In the genomic region with DNA sequence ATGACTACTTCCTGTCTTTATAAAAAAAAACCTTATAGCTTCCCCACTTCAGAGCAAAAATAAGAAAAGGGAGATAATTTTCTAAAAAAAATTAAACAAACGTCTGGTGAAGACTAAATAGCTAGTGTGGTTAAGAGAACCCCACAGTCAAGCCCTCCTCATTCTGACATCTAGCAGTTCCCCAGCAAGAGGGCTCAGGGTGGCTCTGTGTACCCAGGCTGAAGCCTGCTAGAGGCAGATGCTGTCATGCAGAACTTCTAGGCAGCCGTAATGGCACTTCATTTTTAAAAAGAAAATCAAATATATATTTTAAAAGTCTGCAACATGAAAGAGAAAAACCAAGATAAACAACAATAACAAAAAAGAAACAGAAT, we compare ENCODE assay signal across 15 cellular contexts.
DNase-seq lines count a peak whose midpoint lies in the region; ATAC-seq and TF ChIP-seq lines count a peak whose summit lies in the region.
"Had no signal": no experiment of that assay in that cellular context is flagged by ENCODE, and none has a peak within 500 bp of the region (broad histone marks: within the 10 kb centered on the region; RNA-seq: fewer than 3 reads in every experiment).

No MANE protein-coding gene starts in this region.

- H3K9ac ChIP-seq in colonic mucosa (ENCODE audit: low read depth in 2 of 2, low read length in 2 of 2) = no peak overlapping the region
- H3K9ac ChIP-seq in neural progenitor cell = no peak overlapping the region

- no peaks in the 10 kb centered on the region for H4K20me1 ChIP-seq in neural progenitor cell (ENCODE audit: low read depth)

- DNase-seq in MCF 10A (ENCODE audit: unreplicated experiment) (no peak), breast epithelium (ENCODE audit: low spot score in 2 of 2) (no peak), Panc1 (ENCODE audit: low read depth, low spot score) (no peak), colonic mucosa (no peak), upper lobe of right lung (no peak), neural progenitor cell (ENCODE audit: low spot score) (no peak), NCI-H1417 (lab: John Stamatoyannopoulos, UW) (no peak), heart right ventricle (no peak)
- DNase-seq: C1 segment of cervical spinal cord, NCI-H1417 treated with DMSO at 0.1 percent for 48 hours, ovary, tibial artery had no signal

- H3F3A ChIP-seq in neural progenitor cell (ENCODE audit: low read depth) = no peaks in the 10 kb centered on the region

- TF ChIP-seq POLR2A in breast epithelium (IDR thresholded peaks at IDR 0.05) = no peak

- 48 to 71% methylated on average over 2 of the region's 2 CpGs for whole genome bisulfite sequencing in heart right ventricle, 2 donors

- no TSS peak for BruUV-seq in MCF 10A (replicated peaks; lab: Mats Ljungman, UMichigan)
- no TSS peak for BruUV-seq in Panc1 (replicated peaks; lab: Mats Ljungman, UMichigan)

- CTCF ChIA-PET in MCF 10A (lab: Yijun Ruan, JAX) (interaction anchor here (0.7 to 7.3 kb wide), 12 partner anchors 10 to 83 kb away, joined by 3 to 87 read pairs (median 10); no protein-coding TSS in a partner anchor), Panc1 (lab: Charles Lee) (no interaction called here)

- H3K4me1 Mint-ChIP-seq in MCF 10A (ENCODE audit: insufficient read depth, unreplicated experiment) (peaks cover 76% of the 10 kb centered on the region), neural progenitor cell (no peaks in the 10 kb centered on the region)

- no peaks in the 10 kb centered on the region for H3K79me2 ChIP-seq in neural progenitor cell (ENCODE audit: low read depth)

- H3K9me3 ChIP-seq in breast epithelium = no peaks in the 10 kb centered on the region
- no peaks in the 10 kb centered on the region for H3K9me3 ChIP-seq in Panc1 (ENCODE audit: control insufficient read depth, insufficient read depth, low read depth, low read length)
- H3K9me3 ChIP-seq in colonic mucosa = no peaks in the 10 kb centered on the region
- no peaks in the 10 kb centered on the region for H3K9me3 ChIP-seq in upper lobe of right lung
- H3K9me3 ChIP-seq in neural progenitor cell (ENCODE audit: low read depth) = no peaks in the 10 kb centered on the region
- no peaks in the 10 kb centered on the region for H3K9me3 ChIP-seq in heart right ventricle
- H3K9me3 ChIP-seq: ovary, tibial artery had no signal

- H3K27ac Mint-ChIP-seq in MCF 10A (ENCODE audit: low read depth, unreplicated experiment) (peak overlapping the region; percentile 88), neural progenitor cell (no peak overlapping the region)

- no peak overlapping the region for H2AFZ ChIP-seq in neural progenitor cell (replicated peaks)

- POLR2A ChIA-PET in MCF 10A (lab: Yijun Ruan, JAX) = interaction anchor here (0.8 to 12.1 kb wide), 11 partner anchors 10 to 149 kb away, joined by 3 to 178 read pairs (median 6); no protein-coding TSS in a partner anchor
- POLR2A ChIA-PET in Panc1 (lab: Charles Lee) = interaction anchor here (0.9 to 1.1 kb wide), 2 partner anchors 10 to 15 kb away, joined by 3 to 7 read pairs; no protein-coding TSS in a partner anchor

- H3K4me3 ChIP-seq in breast epithelium (no peak overlapping the region), Panc1 (ENCODE audit: low read depth in 2 of 2, low read length in 2 of 2) (peak overlapping the region in 1 of 2 experiments; percentile 21; a peak in 1 of 4 replicates), colonic mucosa (no peak overlapping the region), upper lobe of right lung (no peak overlapping the region), neural progenitor cell (no peak overlapping the region), heart right ventricle (peak overlapping the region in 1 of 10 donors; percentile 10)
- H3K4me3 ChIP-seq: ovary, tibial artery had no signal

- peak overlapping the region; percentile 76 for H3K4me3 Mint-ChIP-seq in MCF 10A (ENCODE audit: unreplicated experiment)
- H3K4me3 Mint-ChIP-seq in neural progenitor cell = no peak overlapping the region

- H3K36me3 ChIP-seq in breast epithelium = no peaks in the 10 kb centered on the region
- H3K36me3 ChIP-seq in Panc1 (ENCODE audit: control insufficient read depth, insufficient read depth, low read length) = peaks cover 4% of the 10 kb centered on the region; the same call in 1 of the 2 replicates
- H3K36me3 ChIP-seq in colonic mucosa = no peaks in the 10 kb centered on the region
- peaks cover 37% of the 10 kb centered on the region for H3K36me3 ChIP-seq in upper lobe of right lung
- no peaks in the 10 kb centered on the region for H3K36me3 ChIP-seq in neural progenitor cell
- H3K36me3 ChIP-seq in heart right ventricle = peaks cover 0 to 71% (median 8%) of the 10 kb centered on the region in 9 donors
- H3K36me3 ChIP-seq: ovary had no signal

- H3K27me3 ChIP-seq in breast epithelium (no peaks in the 10 kb centered on the region), Panc1 (ENCODE audit: control insufficient read depth, insufficient read depth, low read length) (no peaks in the 10 kb centered on the region), colonic mucosa (no peaks in the 10 kb centered on the region), upper lobe of right lung (no peaks in the 10 kb centered on the region), neural progenitor cell (no peaks in the 10 kb centered on the region), heart right ventricle (no peaks in the 10 kb centered on the region)
- H3K27me3 ChIP-seq: ovary, tibial artery had no signal

- ATAC-seq in Panc1 = no peak
- ATAC-seq in upper lobe of right lung = no peak
- ATAC-seq in heart right ventricle = no peak
- ATAC-seq: esophagus mucosa had no signal

- H3K9me3 Mint-ChIP-seq in MCF 10A (ENCODE audit: unreplicated experiment) (no peaks in the 10 kb centered on the region), neural progenitor cell (no peaks in the 10 kb centered on the region)

- no peaks in the 10 kb centered on the region for H3K27me3 Mint-ChIP-seq in MCF 10A (ENCODE audit: insufficient read depth, unreplicated experiment)
- no peaks in the 10 kb centered on the region for H3K27me3 Mint-ChIP-seq in neural progenitor cell (ENCODE audit: insufficient read depth, low read depth)

- H3K36me3 Mint-ChIP-seq in MCF 10A (ENCODE audit: insufficient read depth, unreplicated experiment) (peaks cover 9% of the 10 kb centered on the region), neural progenitor cell (no peaks in the 10 kb centered on the region)

- peak overlapping the region in 1 of 2 donors; percentile 29 for H3K27ac ChIP-seq in breast epithelium
- peak overlapping the region; percentile 56 for H3K27ac ChIP-seq in Panc1 (ENCODE audit: low read length)
- H3K27ac ChIP-seq in colonic mucosa = peak overlapping the region; percentile 9
- peak overlapping the region; percentile 26 for H3K27ac ChIP-seq in upper lobe of right lung
- H3K27ac ChIP-seq in neural progenitor cell = no peak overlapping the region
- peak overlapping the region in 3 of 10 donors; percentile 15 to 90 (median 38) for H3K27ac ChIP-seq in heart right ventricle
- H3K27ac ChIP-seq: HL-60, tibial artery, VCaP had no signal

- in situ Hi-C loops in Panc1 (cut with HindIII; ENCODE audit: low pct_unique_long_range_greater_than_20kb, low sequenced_read_pairs) = no loop called here

- H3K4me1 ChIP-seq in breast epithelium (peaks cover 0 to 10% of the 10 kb centered on the region in 2 donors), Panc1 (ENCODE audit: control insufficient read depth, insufficient read depth, low read length) (peaks cover 61% of the 10 kb centered on the region), colonic mucosa (no peaks in the 10 kb centered on the region), upper lobe of right lung (peaks cover 36% of the 10 kb centered on the region), neural progenitor cell (no peaks in the 10 kb centered on the region), heart right ventricle (peaks cover 0 to 93% (median 43%) of the 10 kb centered on the region in 9 donors)

- intact Hi-C loops in MCF 10A (cut with micrococcal nuclease) (no loop called here), breast epithelium (cut with DNase I; ENCODE audit: low total_unique reads) (no loop called here), Panc1 (cut with micrococcal nuclease; ENCODE audit: unreplicated experiment) (no loop called here), colonic mucosa (cut with DNase I) (no loop called here), upper lobe of right lung (cut with DNase I) (no loop called here), heart right ventricle (cut with DNase I) (loop anchor here in 1 of 10 donors (5.0 kb wide), 1 partner anchor 45 kb away; no protein-coding TSS in a partner anchor)

- H3K4me2 ChIP-seq in neural progenitor cell = no peak overlapping the region

- TF ChIP-seq CTCF in MCF 10A (IDR thresholded peaks at IDR 0.05; ENCODE audit: unreplicated experiment) (no peak), breast epithelium (IDR thresholded peaks at IDR 0.05) (no peak), Panc1 (IDR thresholded peaks at IDR 0.05) (no peak), colonic mucosa (IDR thresholded peaks at IDR 0.05) (no peak), upper lobe of right lung (IDR thresholded peaks at IDR 0.05) (no peak), neural progenitor cell (IDR thresholded peaks at IDR 0.05) (no peak), heart right ventricle (IDR thresholded peaks at IDR 0.05) (no peak)
